13 cellular contexts compared by ENCODE assay signal in the genomic region with DNA sequence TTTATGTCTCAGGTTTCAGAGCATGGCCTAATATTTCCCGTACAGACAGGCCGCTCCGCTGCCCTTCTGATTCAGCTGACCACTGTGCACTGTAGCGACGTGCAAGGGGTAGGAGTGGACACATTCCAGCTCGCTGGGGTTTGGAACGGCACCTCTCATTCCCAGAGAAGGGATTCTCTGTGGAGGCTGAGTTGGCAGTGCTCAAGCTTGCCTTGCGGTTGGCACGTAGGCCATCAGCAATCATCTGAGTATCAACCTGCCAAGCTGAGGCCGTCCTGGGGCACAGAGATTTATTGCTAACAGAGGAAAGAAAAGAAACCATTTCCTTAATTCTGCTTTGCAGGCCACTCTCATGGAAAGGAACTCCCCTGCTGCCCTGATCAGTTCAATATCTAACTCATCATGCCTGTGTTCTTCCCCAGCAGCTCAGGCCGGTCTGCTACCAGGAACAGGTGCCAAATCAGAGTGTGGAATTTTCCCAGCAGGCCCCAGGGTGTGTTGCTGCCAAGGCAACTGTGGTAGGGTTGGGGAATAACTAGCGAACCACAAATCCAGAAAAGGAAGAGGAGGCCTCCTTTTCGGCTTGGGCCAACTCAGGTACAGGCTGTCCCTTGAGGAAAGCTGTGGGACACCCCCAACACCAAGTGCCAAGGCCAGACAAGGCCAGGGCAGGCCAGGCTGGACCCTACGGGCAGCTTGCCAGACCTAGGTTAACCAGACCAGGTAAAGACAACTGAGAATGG.
DNase-seq lines count a peak whose midpoint lies in the region; ATAC-seq and TF ChIP-seq lines count a peak whose summit lies in the region.
"Had no signal": no experiment of that assay in that cellular context is flagged by ENCODE, and none has a peak within 500 bp of the region (broad histone marks: within the 10 kb centered on the region; RNA-seq: fewer than 3 reads in every experiment).

No MANE protein-coding gene starts in this region.

- no peaks in the 10 kb centered on the region for H3K27me3 ChIP-seq in lung (ENCODE audit: control insufficient read depth, insufficient read depth)
- H3K27me3 ChIP-seq in tibial artery = no peaks in the 10 kb centered on the region

- DNase-seq in NCI-H446 (lab: John Stamatoyannopoulos, UW) = peak; percentile 86 to 94
- DNase-seq in lung (ENCODE audit: low spot score) = no peak
- peak; percentile 80 to 87 for DNase-seq in tibial artery
- DNase-seq in KG1 (lab: John Stamatoyannopoulos, UW) = no peak
- DNase-seq in activated T-cell treated with anti-CD3 and anti-CD28 coated beads, Interleukin-2, amount 50 U/mL, for 72 hours = no peak
- no peak for DNase-seq in middle frontal gyrus (ENCODE audit: extremely low spot score, low spot score)
- DNase-seq: activated CD4-positive, alpha-beta T cell treated with anti-CD3 and anti-CD28 coated beads for 4 hours; activated naive CD4-positive, alpha-beta T cell treated with anti-CD3 and anti-CD28 coated beads, Interleukin-2, amount 10 ng/mL, durations not matched to agents 7 days and 5 days; NCI-H2029 treated with DMSO at 0.1 percent for 48 hours; retina; SIG-M5 had no signal

- H3K9me3 Mint-ChIP-seq in activated T-cell treated with anti-CD3 and anti-CD28 coated beads, Interleukin-2, amount 50 U/mL, for 72 hours = no peaks in the 10 kb centered on the region
- H3K9me3 Mint-ChIP-seq: activated naive CD4-positive, alpha-beta T cell treated with anti-CD3 and anti-CD28 coated beads, Interleukin-2, amount 10 ng/mL, durations not matched to agents 7 days and 5 days had no signal

- H3K4me1 ChIP-seq in lung (ENCODE audit: control insufficient read depth in 2 of 2, insufficient read depth in 2 of 2, low read length in 2 of 2) (peaks cover 0 to 2% of the 10 kb centered on the region in 2 donors), tibial artery (peaks cover 0 to 21% (median 18%) of the 10 kb centered on the region in 4 donors)
- H3K4me1 ChIP-seq: HAP-1 had no signal

- H3K4me3 ChIP-seq in lung (no peak overlapping the region), tibial artery (no peak overlapping the region)
- H3K4me3 ChIP-seq: HAP-1 had no signal

- intact Hi-C loops in tibial artery (cut with DNase I; ENCODE audit: low total_unique reads) = no loop called here

- peaks cover 6% of the 10 kb centered on the region for H3K4me1 Mint-ChIP-seq in activated T-cell treated with anti-CD3 and anti-CD28 coated beads, Interleukin-2, amount 50 U/mL, for 72 hours (ENCODE audit: low read depth)
- H3K4me1 Mint-ChIP-seq: activated naive CD4-positive, alpha-beta T cell treated with anti-CD3 and anti-CD28 coated beads, Interleukin-2, amount 10 ng/mL, durations not matched to agents 7 days and 5 days had no signal

- H3K36me3 ChIP-seq in lung (ENCODE audit: control insufficient read depth in 2 of 2, insufficient read depth in 2 of 2, low read length in 2 of 2) (no peaks in the 10 kb centered on the region), tibial artery (no peaks in the 10 kb centered on the region)
- H3K36me3 ChIP-seq: HAP-1 had no signal

- no peaks in the 10 kb centered on the region for H3K36me3 Mint-ChIP-seq in activated T-cell treated with anti-CD3 and anti-CD28 coated beads, Interleukin-2, amount 50 U/mL, for 72 hours (ENCODE audit: insufficient read depth in 2 of 2)
- H3K36me3 Mint-ChIP-seq: activated naive CD4-positive, alpha-beta T cell treated with anti-CD3 and anti-CD28 coated beads, Interleukin-2, amount 10 ng/mL, durations not matched to agents 7 days and 5 days had no signal

- H3K9me3 ChIP-seq in lung (ENCODE audit: control insufficient read depth in 2 of 2, insufficient read depth in 1 of 2, low read length in 1 of 2) (no peaks in the 10 kb centered on the region), tibial artery (no peaks in the 10 kb centered on the region)
- H3K9me3 ChIP-seq: HAP-1 had no signal

- H3K27ac Mint-ChIP-seq in activated T-cell treated with anti-CD3 and anti-CD28 coated beads, Interleukin-2, amount 50 U/mL, for 72 hours = no peak overlapping the region
- H3K27ac Mint-ChIP-seq: activated naive CD4-positive, alpha-beta T cell treated with anti-CD3 and anti-CD28 coated beads, Interleukin-2, amount 10 ng/mL, durations not matched to agents 7 days and 5 days had no signal

- H3K27me3 Mint-ChIP-seq in activated T-cell treated with anti-CD3 and anti-CD28 coated beads, Interleukin-2, amount 50 U/mL, for 72 hours (ENCODE audit: low read depth) = peaks cover 12% of the 10 kb centered on the region

- peak; percentile 44 for ATAC-seq in lung (ENCODE audit: insufficient read depth, low FRiP score)
- ATAC-seq in activated T-cell treated with anti-CD3 and anti-CD28 coated beads, Interleukin-2, amount 50 U/mL, for 72 hours (replicated peaks in 1 of 2) = no peak

- H3K27ac ChIP-seq in cingulate gyrus (ENCODE audit: low read depth, low read length) (peak overlapping the region; percentile 43), lung (ENCODE audit: low read depth in 1 of 2, low read length in 1 of 2) (no peak overlapping the region), tibial artery (peak overlapping the region; percentile 81 to 89)

- 70 to 77% methylated on average over 14 of the region's 14 CpGs for WGBS in lung, 2 donors

- TF ChIP-seq CTCF in lung (IDR thresholded peaks at IDR 0.05; ENCODE audit: control extremely low read depth, extremely low read depth) = no peak
- no peak for TF ChIP-seq CTCF in tibial artery (IDR thresholded peaks at IDR 0.05)

- no peak overlapping the region for H3K4me3 Mint-ChIP-seq in activated T-cell treated with anti-CD3 and anti-CD28 coated beads, Interleukin-2, amount 50 U/mL, for 72 hours
- H3K4me3 Mint-ChIP-seq: activated naive CD4-positive, alpha-beta T cell treated with anti-CD3 and anti-CD28 coated beads, Interleukin-2, amount 10 ng/mL, durations not matched to agents 7 days and 5 days had no signal

Comparison
In these comparisons a context has a peak if more than half of its experiments do, and no peak if none do; other contexts are left out.
1. DNase-seq: peak in NCI-H446 (2 of 2) and tibial artery (2 of 2); none in lung (single experiment), KG1 (single experiment), activated T-cell treated with anti-CD3 and anti-CD28 coated beads, Interleukin-2, amount 50 U/mL, for 72 hours (0 of 2) and middle frontal gyrus (single experiment).
2. H3K27ac ChIP-seq: peak in cingulate gyrus (single experiment) and tibial artery (2 of 2); none in lung (0 of 2).